In the genomic region with DNA sequence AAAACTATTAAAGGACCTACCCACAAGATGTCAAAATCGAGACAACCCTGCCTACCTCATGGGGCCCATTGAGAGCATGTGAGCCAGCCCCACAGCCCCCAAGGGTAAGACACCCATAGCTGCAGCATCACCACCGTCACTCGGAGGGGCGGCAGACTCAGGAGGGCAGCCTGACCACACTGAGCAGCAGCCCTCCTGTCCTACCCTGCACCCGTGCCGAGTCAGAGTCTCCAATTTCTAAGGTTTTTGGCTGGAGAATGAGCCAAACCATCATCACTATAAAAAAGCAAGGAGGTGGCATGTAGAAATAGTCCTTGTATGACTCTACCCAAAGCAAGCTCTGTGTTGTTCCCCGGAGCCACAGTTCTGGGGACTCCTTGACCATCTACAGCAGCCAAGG, we compare ENCODE assay signal across 1 cellular context.
TF ChIP-seq lines count a peak whose summit lies in the region.

No MANE protein-coding gene starts in this region.

TF ChIP-seq in H1, 55 proteins besides CTCF, POLR2A, EP300 and RAD21 (continued from another document):
- no peak for TF ChIP-seq SAP30 (IDR thresholded peaks at IDR 0.05; ENCODE audit: insufficient read depth, insufficient replicate concordance, low read length)
- TF ChIP-seq E2F6 (IDR thresholded peaks at IDR 0.05) = no peak
